ENCODE assay signal across 1 cellular context in genomic region chr3:65963787-65964707, GRCh38.
TF ChIP-seq lines count a peak whose summit lies in the region.

No MANE protein-coding gene starts in this region.

TF ChIP-seq in SK-N-SH, 30 proteins besides CTCF, POLR2A, EP300 and RAD21 (continued from another document):
- TF ChIP-seq, protein P1, sequence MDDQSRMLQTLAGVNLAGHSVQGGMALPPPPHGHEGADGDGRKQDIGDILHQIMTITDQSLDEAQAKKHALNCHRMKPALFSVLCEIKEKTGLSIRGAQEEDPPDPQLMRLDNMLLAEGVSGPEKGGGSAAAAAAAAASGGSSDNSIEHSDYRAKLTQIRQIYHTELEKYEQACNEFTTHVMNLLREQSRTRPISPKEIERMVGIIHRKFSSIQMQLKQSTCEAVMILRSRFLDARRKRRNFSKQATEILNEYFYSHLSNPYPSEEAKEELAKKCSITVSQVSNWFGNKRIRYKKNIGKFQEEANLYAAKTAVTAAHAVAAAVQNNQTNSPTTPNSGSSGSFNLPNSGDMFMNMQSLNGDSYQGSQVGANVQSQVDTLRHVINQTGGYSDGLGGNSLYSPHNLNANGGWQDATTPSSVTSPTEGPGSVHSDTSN (IDR thresholded peaks at IDR 0.05), result peak; percentile 68
- TF ChIP-seq, protein P2, sequence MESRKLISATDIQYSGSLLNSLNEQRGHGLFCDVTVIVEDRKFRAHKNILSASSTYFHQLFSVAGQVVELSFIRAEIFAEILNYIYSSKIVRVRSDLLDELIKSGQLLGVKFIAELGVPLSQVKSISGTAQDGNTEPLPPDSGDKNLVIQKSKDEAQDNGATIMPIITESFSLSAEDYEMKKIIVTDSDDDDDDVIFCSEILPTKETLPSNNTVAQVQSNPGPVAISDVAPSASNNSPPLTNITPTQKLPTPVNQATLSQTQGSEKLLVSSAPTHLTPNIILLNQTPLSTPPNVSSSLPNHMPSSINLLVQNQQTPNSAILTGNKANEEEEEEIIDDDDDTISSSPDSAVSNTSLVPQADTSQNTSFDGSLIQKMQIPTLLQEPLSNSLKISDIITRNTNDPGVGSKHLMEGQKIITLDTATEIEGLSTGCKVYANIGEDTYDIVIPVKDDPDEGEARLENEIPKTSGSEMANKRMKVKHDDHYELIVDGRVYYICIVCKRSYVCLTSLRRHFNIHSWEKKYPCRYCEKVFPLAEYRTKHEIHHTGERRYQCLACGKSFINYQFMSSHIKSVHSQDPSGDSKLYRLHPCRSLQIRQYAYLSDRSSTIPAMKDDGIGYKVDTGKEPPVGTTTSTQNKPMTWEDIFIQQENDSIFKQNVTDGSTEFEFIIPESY (IDR thresholded peaks at IDR 0.05; ENCODE audit: borderline replicate concordance, low read depth), result no peak
- TF ChIP-seq NRF1 (IDR thresholded peaks at IDR 0.05; ENCODE audit: low read depth, low read length) (no peak), MAX (IDR thresholded peaks at IDR 0.05; ENCODE audit: low read depth) (no peak)
